Comparison of ENCODE assay signal across 8 cellular contexts in genomic region chr14:71931492-71932228, GRCh38. TPM values are rescaled to one million over a fixed set of nuclear protein-coding genes. Genes with fewer than 3 reads are reported as not detected.
A peak's percentile ranks its signal among the peaks of the same experiment; 100 is the strongest.
DNase-seq lines count a peak whose midpoint lies in the region; ATAC-seq and TF ChIP-seq lines count a peak whose summit lies in the region.

No MANE protein-coding gene starts in this region.

- peaks cover 0 to 6% of the 10 kb centered on the region in 2 donors for H3K27me3 ChIP-seq in tibial artery

- peak; percentile 19 for ATAC-seq in activated T-helper 17 cell treated with anti-CD3 and anti-CD28 coated beads, Interleukin-2, amount 50 U/mL, for 72 hours (replicated peaks)

- H3K36me3 ChIP-seq in tibial artery: no peaks in the 10 kb centered on the region

- peak overlapping the region; percentile 15 for H3K4me3 Mint-ChIP-seq in activated CD4-positive, alpha-beta T cell treated with anti-CD3 and anti-CD28 coated beads, Interleukin-2, amount 10 ng/mL, durations not matched to agents 24 days and 14 days
- H3K4me3 Mint-ChIP-seq in activated T-helper 17 cell treated with anti-CD3 and anti-CD28 coated beads, Interleukin-2, amount 50 U/mL, for 72 hours: peak overlapping the region; percentile 13

- no peaks in the 10 kb centered on the region for H3K9me3 ChIP-seq in iPS-18c (ENCODE audit: control insufficient read depth, insufficient read depth, low read length)
- no peaks in the 10 kb centered on the region for H3K9me3 ChIP-seq in tibial artery

- DNase-seq in activated CD4-positive, alpha-beta T cell treated with anti-CD3 and anti-CD28 coated beads, Interleukin-2, amount 10 ng/mL, durations not matched to agents 24 days and 14 days: peak; percentile 61
- no peak for DNase-seq in activated CD4-positive, alpha-beta T cell treated with anti-CD3 and anti-CD28 coated beads, Interleukin-2, amount 50 U/mL, for 4 hours
- DNase-seq in tibial artery (peak in 1 of 2 donors; percentile 29), DMS53 treated with DMSO at 0.1 percent for 48 hours (lab: John Stamatoyannopoulos, UW; ENCODE audit: unreplicated experiment) (no peak), NOMO-1 treated with dmso at 0.1 percent for 144 hours (lab: John Stamatoyannopoulos, UW; ENCODE audit: unreplicated experiment) (no peak), HK-2 (ENCODE audit: unreplicated experiment) (no peak)

- no peaks in the 10 kb centered on the region for H3K36me3 Mint-ChIP-seq in activated CD4-positive, alpha-beta T cell treated with anti-CD3 and anti-CD28 coated beads, Interleukin-2, amount 10 ng/mL, durations not matched to agents 24 days and 14 days (ENCODE audit: low read depth)
- no peaks in the 10 kb centered on the region for H3K36me3 Mint-ChIP-seq in activated T-helper 17 cell treated with anti-CD3 and anti-CD28 coated beads, Interleukin-2, amount 50 U/mL, for 72 hours (ENCODE audit: low read depth)

- H3K27ac Mint-ChIP-seq in activated CD4-positive, alpha-beta T cell treated with anti-CD3 and anti-CD28 coated beads, Interleukin-2, amount 10 ng/mL, durations not matched to agents 24 days and 14 days: no peak overlapping the region
- no peak overlapping the region for H3K27ac Mint-ChIP-seq in activated T-helper 17 cell treated with anti-CD3 and anti-CD28 coated beads, Interleukin-2, amount 50 U/mL, for 72 hours

- peak overlapping the region in 1 of 2 donors; percentile 78 for H3K27ac ChIP-seq in tibial artery

- intact Hi-C loops in activated CD4-positive, alpha-beta T cell treated with anti-CD3 and anti-CD28 coated beads, Interleukin-2, amount 10 ng/mL, durations not matched to agents 24 days and 14 days (cut with micrococcal nuclease): loop anchor here (2.0 kb wide), 2 partner anchors 117 to 361 kb away; no protein-coding TSS in a partner anchor
- intact Hi-C loops in tibial artery (cut with DNase I; ENCODE audit: low total_unique reads): loop anchor here (5.0 kb wide), 1 partner anchor 361 kb away; no protein-coding TSS in a partner anchor

- no peaks in the 10 kb centered on the region for H3K9me3 Mint-ChIP-seq in activated CD4-positive, alpha-beta T cell treated with anti-CD3 and anti-CD28 coated beads, Interleukin-2, amount 10 ng/mL, durations not matched to agents 24 days and 14 days
- no peaks in the 10 kb centered on the region for H3K9me3 Mint-ChIP-seq in activated T-helper 17 cell treated with anti-CD3 and anti-CD28 coated beads, Interleukin-2, amount 50 U/mL, for 72 hours

- H3K27me3 Mint-ChIP-seq in activated CD4-positive, alpha-beta T cell treated with anti-CD3 and anti-CD28 coated beads, Interleukin-2, amount 10 ng/mL, durations not matched to agents 24 days and 14 days: peaks cover 61% of the 10 kb centered on the region
- H3K27me3 Mint-ChIP-seq in activated T-helper 17 cell treated with anti-CD3 and anti-CD28 coated beads, Interleukin-2, amount 50 U/mL, for 72 hours: peaks cover 54% of the 10 kb centered on the region

- peak overlapping the region; percentile 57; the same call in 1 of the 2 replicates for H3K4me3 ChIP-seq in iPS-18c (ENCODE audit: insufficient read depth, low read depth, low read length)
- H3K4me3 ChIP-seq in tibial artery: peak overlapping the region; percentile 59 to 86

- TF ChIP-seq CTCF in tibial artery (IDR thresholded peaks at IDR 0.05): no peak

- peaks cover 13% of the 10 kb centered on the region for H3K4me1 Mint-ChIP-seq in activated CD4-positive, alpha-beta T cell treated with anti-CD3 and anti-CD28 coated beads, Interleukin-2, amount 10 ng/mL, durations not matched to agents 24 days and 14 days
- no peaks in the 10 kb centered on the region for H3K4me1 Mint-ChIP-seq in activated T-helper 17 cell treated with anti-CD3 and anti-CD28 coated beads, Interleukin-2, amount 50 U/mL, for 72 hours

- H3K4me1 ChIP-seq in tibial artery: peaks cover 0 to 30% (median 12%) of the 10 kb centered on the region in 4 donors

RNA-seq across cellular contexts. Expression of gene RGS6, which starts 0.6 kb away (rescaled TPM):
- 2.5 TPM in 2 replicates for total RNA-seq in activated CD4-positive, alpha-beta T cell treated with anti-CD3 and anti-CD28 coated beads, Interleukin-2, amount 10 ng/mL, durations not matched to agents 24 days and 14 days
- 1 to 10 TPM; 1.5 to 1.6 TPM for total RNA-seq in activated T-helper 17 cell treated with anti-CD3 and anti-CD28 coated beads, Interleukin-2, amount 50 U/mL, for 72 hours
